ENCODE assay signal across 10 cellular contexts in genomic region chr7:112571852-112572607, GRCh38.
DNase-seq lines count a peak whose midpoint lies in the region; ATAC-seq and TF ChIP-seq lines count a peak whose summit lies in the region.
"Had no signal": no experiment of that assay in that cellular context is flagged by ENCODE, and none has a peak within 500 bp of the region (broad histone marks: within the 10 kb centered on the region; RNA-seq: fewer than 3 reads in every experiment).

No MANE protein-coding gene starts in this region.

- peak overlapping the region in 6 of 11 experiments; percentile 1 to 56 (median 34); a peak in 9 of 22 replicates for H3K4me2 ChIP-seq in BLaER1 treated with 17β-estradiol and CSF1 and Interleukin-3, amounts not matched to agents 10 nM and 100 nM
- peak overlapping the region; percentile 21; the same call in 1 of the 2 replicates for H3K4me2 ChIP-seq in OCI-LY1 (ENCODE audit: low read length)
- no peak overlapping the region for H3K4me2 ChIP-seq in hepatocyte

- no peak overlapping the region for H3K4me3 ChIP-seq in BLaER1 treated with 17β-estradiol and CSF1 and Interleukin-3, amounts not matched to agents 10 nM and 100 nM
- no peak overlapping the region for H3K4me3 ChIP-seq in OCI-LY1 (ENCODE audit: low read depth, low read length, poor library complexity, severe bottlenecking)
- H3K4me3 ChIP-seq in hepatocyte = no peak overlapping the region
- H3K4me3 ChIP-seq in CD8-positive, alpha-beta memory T cell (ENCODE audit: low read length) = no peak overlapping the region
- H3K4me3 ChIP-seq: vagina had no signal

- POLR2A ChIA-PET in CD8-positive, alpha-beta memory T cell (lab: Charles Lee) = no interaction called here

- H3K9ac ChIP-seq in BLaER1 treated with 17β-estradiol and CSF1 and Interleukin-3, amounts not matched to agents 10 nM and 100 nM = no peak overlapping the region
- no peak overlapping the region for H3K9ac ChIP-seq in OCI-LY1 (ENCODE audit: low read length)

- peaks cover 2 to 10% of the 10 kb centered on the region in 2 donors for H3K27me3 Mint-ChIP-seq in CD8-positive, alpha-beta memory T cell

- H3K9me2 ChIP-seq in OCI-LY1 (ENCODE audit: low read depth, low read length) = no peaks in the 10 kb centered on the region
- no peaks in the 10 kb centered on the region for H3K9me2 ChIP-seq in hepatocyte (replicated peaks; ENCODE audit: insufficient read depth)

- H3K36me3 ChIP-seq in BLaER1 treated with 17β-estradiol and CSF1 and Interleukin-3, amounts not matched to agents 10 nM and 100 nM = no peaks in the 10 kb centered on the region
- no peaks in the 10 kb centered on the region for H3K36me3 ChIP-seq in OCI-LY1 (ENCODE audit: insufficient read depth, low read length)
- no peaks in the 10 kb centered on the region for H3K36me3 ChIP-seq in hepatocyte (replicated peaks; ENCODE audit: insufficient read depth, low read depth)
- H3K36me3 ChIP-seq in CD8-positive, alpha-beta memory T cell (ENCODE audit: insufficient read depth, low read length) = no peaks in the 10 kb centered on the region
- H3K36me3 ChIP-seq: vagina had no signal

- CTCF ChIA-PET in CD8-positive, alpha-beta memory T cell (lab: Charles Lee) = no interaction called here

- no peaks in the 10 kb centered on the region for H3F3A ChIP-seq in OCI-LY1 (ENCODE audit: insufficient read depth, low read length)

- no peaks in the 10 kb centered on the region for H3K79me2 ChIP-seq in OCI-LY1 (ENCODE audit: insufficient read depth, low read length)
- H3K79me2 ChIP-seq in hepatocyte = no peaks in the 10 kb centered on the region

- TF ChIP-seq CTCF in OCI-LY1 (IDR thresholded peaks at IDR 0.05; ENCODE audit: low read length) (peak; percentile 66), hepatocyte (IDR thresholded peaks at IDR 0.05; ENCODE audit: poor library complexity) (no peak)

- H4K20me1 ChIP-seq in BLaER1 treated with 17β-estradiol and CSF1 and Interleukin-3, amounts not matched to agents 10 nM and 100 nM = no peaks in the 10 kb centered on the region
- H4K20me1 ChIP-seq in OCI-LY1 (ENCODE audit: insufficient read depth, low read length) (no peaks in the 10 kb centered on the region), hepatocyte (ENCODE audit: insufficient read depth, poor library complexity, severe bottlenecking) (no peaks in the 10 kb centered on the region)

- H3K27ac Mint-ChIP-seq in CD8-positive, alpha-beta memory T cell = no peak overlapping the region
- H3K27ac Mint-ChIP-seq: activated CD4-positive, alpha-beta T cell treated with anti-CD3 and anti-CD28 coated beads, Interleukin-2, amount 10 ng/mL, durations not matched to agents 7 days and 5 days had no signal

- ATAC-seq in GM18867 (IDR thresholded peaks at IDR 0.05; ENCODE audit: unreplicated experiment) (peak; percentile 79), GM21526 (IDR thresholded peaks at IDR 0.05; ENCODE audit: low FRiP score, unreplicated experiment) (no peak)

- no peaks in the 10 kb centered on the region for H3K9me3 Mint-ChIP-seq in CD8-positive, alpha-beta memory T cell

- no peaks in the 10 kb centered on the region for H3K36me3 Mint-ChIP-seq in CD8-positive, alpha-beta memory T cell

- H3K4me1 Mint-ChIP-seq in CD8-positive, alpha-beta memory T cell = peaks cover 0 to 7% (median 5%) of the 10 kb centered on the region in 3 donors

- no peak overlapping the region for H3K27ac ChIP-seq in BLaER1 treated with 17β-estradiol and CSF1 and Interleukin-3, amounts not matched to agents 10 nM and 100 nM
- peak overlapping the region; percentile 76 for H3K27ac ChIP-seq in OCI-LY1 (ENCODE audit: low read depth, low read length, poor library complexity, severe bottlenecking)
- no peak overlapping the region for H3K27ac ChIP-seq in hepatocyte
- no peak overlapping the region for H3K27ac ChIP-seq in substantia nigra (ENCODE audit: low read depth, low read length, poor library complexity, severe bottlenecking)
- H3K27ac ChIP-seq in CD8-positive, alpha-beta memory T cell (ENCODE audit: low read depth, low read length) = no peak overlapping the region
- H3K27ac ChIP-seq: vagina had no signal

- peaks cover 13 to 29% (median 22%) of the 10 kb centered on the region in 11 experiments for H3K9me3 ChIP-seq in BLaER1 treated with 17β-estradiol and CSF1 and Interleukin-3, amounts not matched to agents 10 nM and 100 nM (replicated peaks in 1 of 11)
- peaks cover 2% of the 10 kb centered on the region; the same call in 1 of the 2 replicates for H3K9me3 ChIP-seq in OCI-LY1 (ENCODE audit: low read length)
- H3K9me3 ChIP-seq in hepatocyte (ENCODE audit: low read depth) = peaks cover under 1% of the 10 kb centered on the region
- H3K9me3 ChIP-seq in CD8-positive, alpha-beta memory T cell (ENCODE audit: low read length) = no peaks in the 10 kb centered on the region
- H3K9me3 ChIP-seq: vagina had no signal

- WGBS in hepatocyte (ENCODE audit: low lambda C conversion rate, missing lambda C conversion rate) = 85% methylated on average over 4 of the region's 4 CpGs

- DNase-seq in hepatocyte (ENCODE audit: low spot score) = no peak
- no peak for DNase-seq in substantia nigra (lab: John Stamatoyannopoulos, UW)
- DNase-seq in CD8-positive, alpha-beta memory T cell = no peak
- DNase-seq in stimulated activated naive CD4-positive, alpha-beta T cell (lab: John Stamatoyannopoulos, UW) = no peak
- DNase-seq: activated CD4-positive, alpha-beta T cell treated with anti-CD3 and anti-CD28 coated beads, Interleukin-2, amount 10 ng/mL, durations not matched to agents 7 days and 5 days had no signal

- H3K4me3 Mint-ChIP-seq in CD8-positive, alpha-beta memory T cell = no peak overlapping the region
- H3K4me3 Mint-ChIP-seq: activated CD4-positive, alpha-beta T cell treated with anti-CD3 and anti-CD28 coated beads, Interleukin-2, amount 10 ng/mL, durations not matched to agents 7 days and 5 days had no signal

- H3K27me3 ChIP-seq in BLaER1 treated with 17β-estradiol and CSF1 and Interleukin-3, amounts not matched to agents 10 nM and 100 nM = no peaks in the 10 kb centered on the region
- H3K27me3 ChIP-seq in OCI-LY1 (ENCODE audit: insufficient read depth, low read length) (no peaks in the 10 kb centered on the region), hepatocyte (no peaks in the 10 kb centered on the region)
- H3K27me3 ChIP-seq in CD8-positive, alpha-beta memory T cell (ENCODE audit: insufficient read depth, low read length, poor library complexity, severe bottlenecking) = no peaks in the 10 kb centered on the region
- H3K27me3 ChIP-seq: vagina had no signal

- no peak overlapping the region for H2AFZ ChIP-seq in OCI-LY1 (ENCODE audit: low read length)
- H2AFZ ChIP-seq in hepatocyte = peak overlapping the region; percentile 31

- peaks cover 0 to 24% (median 7%) of the 10 kb centered on the region in 10 experiments; a peak in 9 of 20 replicates for H3K4me1 ChIP-seq in BLaER1 treated with 17β-estradiol and CSF1 and Interleukin-3, amounts not matched to agents 10 nM and 100 nM
- peaks cover 35% of the 10 kb centered on the region for H3K4me1 ChIP-seq in OCI-LY1 (ENCODE audit: insufficient read depth, low read length, severe bottlenecking)
- peaks cover 13% of the 10 kb centered on the region for H3K4me1 ChIP-seq in hepatocyte (ENCODE audit: insufficient read depth)
- no peaks in the 10 kb centered on the region for H3K4me1 ChIP-seq in CD8-positive, alpha-beta memory T cell (ENCODE audit: insufficient read depth, low read length)
